ENCODE assay signal across 1 cellular context in the genomic region with DNA sequence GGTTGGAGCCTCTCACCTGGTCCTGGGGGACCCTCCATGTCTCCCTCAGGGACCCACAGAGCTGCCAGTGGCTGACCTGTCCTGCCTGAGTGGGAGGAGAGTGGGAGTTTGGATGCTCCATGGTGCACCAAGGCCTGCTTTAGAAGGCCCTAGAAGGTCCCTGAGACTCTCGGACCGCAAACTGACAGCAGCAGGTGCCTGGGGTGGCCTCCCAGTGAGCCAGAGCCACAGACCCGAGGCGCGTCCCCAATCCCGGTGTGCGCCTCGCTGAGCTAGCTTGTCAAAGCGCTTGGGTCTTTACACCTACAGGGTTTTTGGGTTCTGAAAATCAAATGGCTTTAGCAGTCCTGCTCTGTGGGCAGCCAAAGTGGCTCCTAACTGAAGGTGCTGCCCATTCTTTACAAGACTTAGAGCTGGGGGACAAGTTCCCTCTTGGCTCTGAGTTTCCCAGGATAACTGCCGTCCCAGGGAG.
TF ChIP-seq lines count a peak whose summit lies in the region.

No MANE protein-coding gene starts in this region.

TF ChIP-seq in neural cell, 6 proteins besides CTCF, POLR2A, EP300 and RAD21 (continued from another document):
- no peak for TF ChIP-seq REST (IDR thresholded peaks at IDR 0.05; ENCODE audit: borderline replicate concordance)
- no peak for TF ChIP-seq EZH2 (IDR thresholded peaks at IDR 0.05; ENCODE audit: borderline replicate concordance, insufficient read depth, low read length, poor library complexity, severe bottlenecking)
- no peak for TF ChIP-seq POLR2AphosphoS5 (IDR thresholded peaks at IDR 0.05)
- no peak for TF ChIP-seq SMC3 (conservative IDR thresholded peaks at IDR 0.05; ENCODE audit: poor library complexity)
